11 cellular contexts compared by ENCODE assay signal in genomic region chr17:6575596-6575988, GRCh38. TPM values are rescaled to one million over a fixed set of nuclear protein-coding genes. Genes with fewer than 3 reads are reported as not detected.
DNase-seq lines count a peak whose midpoint lies in the region; ATAC-seq and TF ChIP-seq lines count a peak whose summit lies in the region.
"Had no signal": no experiment of that assay in that cellular context is flagged by ENCODE, and none has a peak within 500 bp of the region (broad histone marks: within the 10 kb centered on the region; RNA-seq: fewer than 3 reads in every experiment).

No MANE protein-coding gene starts in this region.

- H3K4me3 ChIP-seq in heart right ventricle (no peak overlapping the region), mesodermal cell (ENCODE audit: extremely low read depth, insufficient read depth, low read length, poor library complexity, severe bottlenecking) (no peak overlapping the region)
- H3K4me3 ChIP-seq: skin epidermis had no signal

- peaks cover 40% of the 10 kb centered on the region for H3K36me3 Mint-ChIP-seq in activated T-helper 17 cell treated with anti-CD3 and anti-CD28 coated beads, Interleukin-2, amount 50 U/mL, for 72 hours (ENCODE audit: low read depth)

- no peak for TF ChIP-seq CTCF in heart right ventricle (IDR thresholded peaks at IDR 0.05)

- H3K36me3 ChIP-seq in heart right ventricle (peaks cover 0 to 35% (median 0%) of the 10 kb centered on the region in 9 donors), mesodermal cell (ENCODE audit: control insufficient read depth, insufficient read depth, low read length) (peaks cover 39% of the 10 kb centered on the region)

- DNase-seq in left ventricle myocardium superior (no peak), heart right ventricle (no peak), mesenteric fat pad (ENCODE audit: low spot score) (no peak)
- no peak for DNase-seq in effector CD8-positive, alpha-beta T cell (lab: John Stamatoyannopoulos, UW)
- DNase-seq: NCI-H2171, T-helper 9 cell had no signal

- intact Hi-C loops in left ventricle myocardium superior (cut with micrococcal nuclease) (no loop called here), heart right ventricle (cut with DNase I) (loop anchor here in 1 of 10 donors (10.0 kb wide), 1 partner anchor 101 kb away; no protein-coding TSS in a partner anchor)

- H3K27me3 ChIP-seq in heart right ventricle, result no peaks in the 10 kb centered on the region

- H3K4me3 Mint-ChIP-seq in activated T-helper 17 cell treated with anti-CD3 and anti-CD28 coated beads, Interleukin-2, amount 50 U/mL, for 72 hours, result peak overlapping the region; percentile 36

- H3K4me1 ChIP-seq in heart right ventricle (peaks cover 3 to 21% (median 15%) of the 10 kb centered on the region in 9 donors), mesodermal cell (ENCODE audit: control insufficient read depth, insufficient read depth, low read length, poor library complexity, severe bottlenecking) (peaks cover 12% of the 10 kb centered on the region)

- H3K9me3 Mint-ChIP-seq in activated T-helper 17 cell treated with anti-CD3 and anti-CD28 coated beads, Interleukin-2, amount 50 U/mL, for 72 hours, result no peaks in the 10 kb centered on the region

- peaks cover 13% of the 10 kb centered on the region for H3K4me1 Mint-ChIP-seq in activated T-helper 17 cell treated with anti-CD3 and anti-CD28 coated beads, Interleukin-2, amount 50 U/mL, for 72 hours

- no peaks in the 10 kb centered on the region for H3K27me3 Mint-ChIP-seq in activated T-helper 17 cell treated with anti-CD3 and anti-CD28 coated beads, Interleukin-2, amount 50 U/mL, for 72 hours

- ATAC-seq in left ventricle myocardium superior (peak; percentile 24), heart right ventricle (no peak), HG03095 (IDR thresholded peaks at IDR 0.05; ENCODE audit: unreplicated experiment) (no peak), GM21515 (IDR thresholded peaks at IDR 0.05; ENCODE audit: unreplicated experiment) (no peak)
- ATAC-seq in activated T-helper 17 cell treated with anti-CD3 and anti-CD28 coated beads, Interleukin-2, amount 50 U/mL, for 72 hours (replicated peaks), result peak; percentile 54

- WGBS in heart right ventricle, 2 donors, result 74 to 81% methylated on average over 5 of the region's 5 CpGs
- 86 to 90% methylated on average over 5 of the region's 5 CpGs for WGBS in mesodermal cell (ENCODE audit: insufficient coverage in 2 of 2), 2 experiments

- peak overlapping the region; percentile 75 for H3K27ac Mint-ChIP-seq in activated T-helper 17 cell treated with anti-CD3 and anti-CD28 coated beads, Interleukin-2, amount 50 U/mL, for 72 hours

- H3K27ac ChIP-seq in heart right ventricle, result peak overlapping the region in 4 of 10 donors; percentile 5 to 67 (median 21)
- peak overlapping the region; percentile 16 for H3K27ac ChIP-seq in mesodermal cell (ENCODE audit: low read depth, low read length, severe bottlenecking)

- H3K9me3 ChIP-seq in heart right ventricle (no peaks in the 10 kb centered on the region), mesodermal cell (ENCODE audit: control insufficient read depth, low read length) (no peaks in the 10 kb centered on the region)

RNA-seq across cellular contexts. Expression of gene PITPNM3, which starts 19.2 kb away (rescaled TPM):
- total RNA-seq in left ventricle myocardium superior, result 0.59 TPM
- total RNA-seq in heart right ventricle, result under 1 TPM; 0.12 to 0.70 (median 0.35) TPM
- under 1 TPM; 0.17 to 0.37 TPM for polyA plus RNA-seq in heart right ventricle
- total RNA-seq in activated T-helper 17 cell treated with anti-CD3 and anti-CD28 coated beads, Interleukin-2, amount 50 U/mL, for 72 hours, result 1 to 10 TPM in 1 of 2 donors, under 1 TPM in 1; 0.73 to 1.4 TPM
- 0.52 TPM for polyA plus RNA-seq in mesodermal cell (2013, experiment 1 of 2)
- polyA plus RNA-seq in mesodermal cell (2013, experiment 2 of 2), result 0.51 TPM
- 1.1 TPM for total RNA-seq in mesenteric fat pad

Comparison
In these comparisons a context has a peak if more than half of its experiments do, and no peak if none do; other contexts are left out.
1. ATAC-seq: peak in left ventricle myocardium superior (single experiment) and activated T-helper 17 cell treated with anti-CD3 and anti-CD28 coated beads, Interleukin-2, amount 50 U/mL, for 72 hours (single experiment); none in heart right ventricle (0 of 8), HG03095 (single experiment) and GM21515 (single experiment).